ENCODE assay signal across 1 cellular context in genomic region chr19:38558933-38559332, GRCh38. TPM values are rescaled to one million over a fixed set of nuclear protein-coding genes. Genes with fewer than 3 reads are reported as not detected.
"Had no signal": no experiment of that assay in that cellular context is flagged by ENCODE, and none has a peak within 500 bp of the region (broad histone marks: within the 10 kb centered on the region; RNA-seq: fewer than 3 reads in every experiment).

No MANE protein-coding gene starts in this region.

RNA-seq across cellular contexts. Expression of gene MAP4K1, which starts 58.8 kb away (rescaled TPM):
- total RNA-seq: RPMI7951 had no signal
